12 cellular contexts compared by ENCODE assay signal in the genomic region with DNA sequence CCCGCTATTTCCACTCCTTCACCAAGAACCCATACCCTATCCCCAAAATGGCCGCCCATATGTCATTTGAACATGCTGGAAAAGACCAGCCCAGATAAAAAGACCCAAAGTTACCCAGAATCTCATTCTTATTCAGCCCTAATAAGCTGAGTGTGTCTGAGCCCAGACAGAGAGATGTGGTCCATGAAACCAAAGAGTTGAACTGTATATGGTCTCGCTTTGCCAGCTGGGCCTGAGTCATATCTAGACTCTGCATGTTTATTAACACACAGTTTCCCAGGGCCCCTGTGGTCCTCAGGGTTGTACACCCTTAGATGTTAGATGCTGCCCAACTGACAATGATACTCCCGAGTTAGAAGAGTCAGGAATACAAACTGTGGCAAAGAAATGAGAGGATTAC.
DNase-seq lines count a peak whose midpoint lies in the region; ATAC-seq lines count a peak whose summit lies in the region.
"Had no signal": no experiment of that assay in that cellular context is flagged by ENCODE, and none has a peak within 500 bp of the region (broad histone marks: within the 10 kb centered on the region; RNA-seq: fewer than 3 reads in every experiment).

No MANE protein-coding gene starts in this region.

- DNase-seq in renal cortical epithelial cell (ENCODE audit: low read depth): peak; percentile 3
- no peak for DNase-seq in stimulated activated CD4-positive, alpha-beta T cell treated with anti-CD3 and anti-CD28 coated beads, Interleukin-2, amount 100 ng/mL, for 24 hours
- no peak for DNase-seq in NCI-H1048 (lab: John Stamatoyannopoulos, UW)
- DNase-seq in cerebellar cortex (ENCODE audit: low spot score): no peak
- DNase-seq in HuH-7 (ENCODE audit: low spot score): no peak
- DNase-seq: DMS79, H7, NCI-H82, retina had no signal

- ATAC-seq in GM19025 (IDR thresholded peaks at IDR 0.05; ENCODE audit: low read depth, unreplicated experiment): peak; percentile 62
- peak; percentile 83 for ATAC-seq in HG02610 (IDR thresholded peaks at IDR 0.05; ENCODE audit: unreplicated experiment)
- peak; percentile 73 for ATAC-seq in HG03457 (IDR thresholded peaks at IDR 0.05; ENCODE audit: unreplicated experiment)
